Comparison of ENCODE assay signal across 16 cellular contexts in genomic region chr16:31109622-31110021, GRCh38. TPM values are rescaled to one million over a fixed set of nuclear protein-coding genes. Genes with fewer than 3 reads are reported as not detected.
A peak's percentile ranks its signal among the peaks of the same experiment; 100 is the strongest.
DNase-seq lines count a peak whose midpoint lies in the region; ATAC-seq, FAIRE-seq and TF ChIP-seq lines count a peak whose summit lies in the region.
"Had no signal": no experiment of that assay in that cellular context is flagged by ENCODE, and none has a peak within 500 bp of the region (broad histone marks: within the 10 kb centered on the region; RNA-seq: fewer than 3 reads in every experiment).

No MANE protein-coding gene starts in this region.

- no peak for FAIRE-seq in HTR-8/SVneo (lab: Jason Lieb, UNC)
- FAIRE-seq: GM18507 had no signal

- no peak overlapping the region for H2AFZ ChIP-seq in Karpas-422 (ENCODE audit: low read length)
- no peak overlapping the region for H2AFZ ChIP-seq in osteoblast (ENCODE audit: low read length)

- H3K79me2 ChIP-seq in Karpas-422 (ENCODE audit: low read length) (peaks cover 18% of the 10 kb centered on the region), osteoblast (ENCODE audit: insufficient read depth, low read length) (peaks cover 19% of the 10 kb centered on the region)

- no peak overlapping the region for H3K27ac ChIP-seq in CD4-positive, alpha-beta memory T cell (ENCODE audit: low read depth, low read length)
- no peak overlapping the region for H3K27ac ChIP-seq in Karpas-422 (ENCODE audit: low read length)
- H3K27ac ChIP-seq in osteoblast (ENCODE audit: low read depth, low read length): no peak overlapping the region

- H3K36me3 Mint-ChIP-seq in CD4-positive, alpha-beta memory T cell: peaks cover 3 to 20% of the 10 kb centered on the region in 2 donors
- peaks cover 48% of the 10 kb centered on the region for H3K36me3 Mint-ChIP-seq in dendritic cell treated with granulocyte-macrophage colony-stimulating factor and Interleukin-4, amounts not matched to agents 40 ng/mL and 50 ng/mL, for 4 days (ENCODE audit: low read depth)

- peaks cover 0 to 2% (median 0%) of the 10 kb centered on the region in 8 donors for H3K9me3 Mint-ChIP-seq in CD4-positive, alpha-beta memory T cell
- no peaks in the 10 kb centered on the region for H3K9me3 Mint-ChIP-seq in dendritic cell treated with granulocyte-macrophage colony-stimulating factor and Interleukin-4, amounts not matched to agents 40 ng/mL and 50 ng/mL, for 4 days

- intact Hi-C loops in CD4-positive, alpha-beta memory T cell (cut with micrococcal nuclease): no loop called here
- intact Hi-C loops in dendritic cell treated with granulocyte-macrophage colony-stimulating factor and Interleukin-4, amounts not matched to agents 40 ng/mL and 50 ng/mL, for 4 days (cut with micrococcal nuclease): loop anchor here (5.0 kb wide), 2 partner anchors 33 to 37 kb away; partner anchors contain the start of genes ZNF646 and ZNF668

- no peak overlapping the region for H3K9ac ChIP-seq in Karpas-422 (ENCODE audit: low read length)

- no peak for DNase-seq in CD4-positive, alpha-beta memory T cell
- no peak for DNase-seq in Karpas-422
- DNase-seq in osteoblast (ENCODE audit: insufficient read length, low spot score, missing footprints): peak; percentile 46
- no peak for DNase-seq in HTR-8/SVneo (ENCODE audit: insufficient read length, low spot score)
- no peak for DNase-seq in mucosa of gallbladder (ENCODE audit: low spot score)
- DNase-seq: activated CD4-positive, alpha-beta T cell treated with anti-CD3 and anti-CD28 coated beads, Interleukin-2, amount 50 U/mL, for 48 hours; DMS79 treated with DMSO at 0.1 percent for 48 hours; KG1; NCI-H2171 treated with DMSO at 0.1 percent for 48 hours; SHP77; stimulated activated CD8-positive, alpha-beta memory T cell treated with anti-CD3 and anti-CD28 coated beads, Interleukin-4, amount 100 ng/mL, for 48 hours had no signal

- CTCF ChIA-PET in CD4-positive, alpha-beta memory T cell (lab: Charles Lee; ENCODE audit: partially characterized antibody): interaction anchor here (3.1 kb wide), 1 partner anchor 32 kb away, joined by 10 read pairs; no protein-coding TSS in a partner anchor

- POLR2A ChIA-PET in CD4-positive, alpha-beta memory T cell (lab: Charles Lee; ENCODE audit: partially characterized antibody): interaction anchor here (1.6 to 3.0 kb wide), 2 partner anchors 8 to 71 kb away, joined by 8 to 15 read pairs; partner anchors contain the start of genes FUS and KAT8

- no peaks in the 10 kb centered on the region for H3K9me3 ChIP-seq in CD4-positive, alpha-beta memory T cell (ENCODE audit: control insufficient read depth in 1 of 2, low read length in 2 of 2)
- no peaks in the 10 kb centered on the region for H3K9me3 ChIP-seq in Karpas-422 (ENCODE audit: low read length)
- H3K9me3 ChIP-seq in osteoblast (ENCODE audit: low read depth, low read length): no peaks in the 10 kb centered on the region

- no peak for TF ChIP-seq CTCF in osteoblast (IDR thresholded peaks at IDR 0.05; ENCODE audit: extremely low read depth, low read depth, low read length)

- peaks cover 6% of the 10 kb centered on the region for H3K36me3 ChIP-seq in CD4-positive, alpha-beta memory T cell (ENCODE audit: insufficient read depth, low read length)
- H3K36me3 ChIP-seq in Karpas-422 (ENCODE audit: insufficient read depth, low read length): no peaks in the 10 kb centered on the region; the same call in none of the 2 replicates
- H3K36me3 ChIP-seq in osteoblast (ENCODE audit: insufficient read depth, low read length): peaks cover 38% of the 10 kb centered on the region

- H3K27me3 Mint-ChIP-seq in CD4-positive, alpha-beta memory T cell: no peaks in the 10 kb centered on the region
- no peaks in the 10 kb centered on the region for H3K27me3 Mint-ChIP-seq in dendritic cell treated with granulocyte-macrophage colony-stimulating factor and Interleukin-4, amounts not matched to agents 40 ng/mL and 50 ng/mL, for 4 days

- peak overlapping the region; percentile 64 to 92 (median 82) for H3K27ac Mint-ChIP-seq in CD4-positive, alpha-beta memory T cell
- peak overlapping the region; percentile 75 for H3K27ac Mint-ChIP-seq in dendritic cell treated with granulocyte-macrophage colony-stimulating factor and Interleukin-4, amounts not matched to agents 40 ng/mL and 50 ng/mL, for 4 days

- no peaks in the 10 kb centered on the region for H3K9me2 ChIP-seq in Karpas-422 (replicated peaks; ENCODE audit: insufficient read depth, low read length)

- peak overlapping the region; percentile 79 for H3K4me2 ChIP-seq in Karpas-422 (ENCODE audit: low read depth, low read length, poor library complexity, severe bottlenecking)
- H3K4me2 ChIP-seq in osteoblast (ENCODE audit: insufficient read depth, low read length): peak overlapping the region; percentile 73

- ATAC-seq in GM19395 (IDR thresholded peaks at IDR 0.05; ENCODE audit: unreplicated experiment): no peak
- ATAC-seq: left lobe of liver, sciatic nerve had no signal

- H4K20me1 ChIP-seq in Karpas-422 (ENCODE audit: insufficient read depth, low read depth, low read length) (no peaks in the 10 kb centered on the region), osteoblast (ENCODE audit: insufficient read depth, low read length) (peaks cover 3% of the 10 kb centered on the region)

- H3K4me3 Mint-ChIP-seq in CD4-positive, alpha-beta memory T cell: peak overlapping the region; percentile 74 to 86 (median 84)
- peak overlapping the region; percentile 88 for H3K4me3 Mint-ChIP-seq in dendritic cell treated with granulocyte-macrophage colony-stimulating factor and Interleukin-4, amounts not matched to agents 40 ng/mL and 50 ng/mL, for 4 days

- no peak overlapping the region for H3K4me3 ChIP-seq in CD4-positive, alpha-beta memory T cell (ENCODE audit: low read length in 2 of 2)
- peak overlapping the region; percentile 92; the same call in 1 of the 2 replicates for H3K4me3 ChIP-seq in Karpas-422 (ENCODE audit: low read length)
- no peak overlapping the region for H3K4me3 ChIP-seq in osteoblast (ENCODE audit: insufficient read depth, low read length)

- peaks cover 8 to 23% (median 15%) of the 10 kb centered on the region in 4 donors for H3K4me1 Mint-ChIP-seq in CD4-positive, alpha-beta memory T cell
- H3K4me1 Mint-ChIP-seq in dendritic cell treated with granulocyte-macrophage colony-stimulating factor and Interleukin-4, amounts not matched to agents 40 ng/mL and 50 ng/mL, for 4 days (ENCODE audit: low read depth): peaks cover 70% of the 10 kb centered on the region

- peaks cover 20% of the 10 kb centered on the region for H3K4me1 ChIP-seq in CD4-positive, alpha-beta memory T cell (ENCODE audit: insufficient read depth, low read length)
- H3K4me1 ChIP-seq in Karpas-422 (ENCODE audit: low read length): peaks cover 20% of the 10 kb centered on the region
- H3K4me1 ChIP-seq in osteoblast (ENCODE audit: insufficient read depth, low read length): peaks cover 15% of the 10 kb centered on the region

- H3K27me3 ChIP-seq in CD4-positive, alpha-beta memory T cell (ENCODE audit: insufficient read depth, low read length): no peaks in the 10 kb centered on the region
- no peaks in the 10 kb centered on the region for H3K27me3 ChIP-seq in Karpas-422 (ENCODE audit: low read length)
- H3K27me3 ChIP-seq in osteoblast (ENCODE audit: insufficient read depth, low read length): no peaks in the 10 kb centered on the region

RNA-seq across cellular contexts. Expression of gene BCKDK, which starts 1.4 kb away (rescaled TPM):
- 10 to 100 TPM; 17.0 to 21.1 TPM for total RNA-seq in CD4-positive, alpha-beta memory T cell
- polyA plus RNA-seq in CD4-positive, alpha-beta memory T cell: 10 to 100 TPM; 22.3 to 24.3 TPM
- total RNA-seq in Karpas-422 (2014; rRNA removed; shearing (Covaris generic); ENCODE audit: low replicate concordance): 28.4 and 37.5 TPM in 2 replicates
- 25.9 and 30.0 TPM in 2 replicates for total RNA-seq in osteoblast
- total RNA-seq in mucosa of gallbladder: 49.6 TPM

RNA-seq across cellular contexts. Expression of gene KAT8, which starts 7.8 kb away (rescaled TPM):
- total RNA-seq in CD4-positive, alpha-beta memory T cell: 10 to 100 TPM; 90.8 to 94.2 TPM
- polyA plus RNA-seq in CD4-positive, alpha-beta memory T cell: 10 to 100 TPM; 37.5 to 68.8 TPM
- total RNA-seq in Karpas-422 (2014; rRNA removed; shearing (Covaris generic); ENCODE audit: low replicate concordance): 37.2 and 42.7 TPM in 2 replicates
- total RNA-seq in osteoblast: 31.8 and 35.1 TPM in 2 replicates
- total RNA-seq in mucosa of gallbladder: 67.2 TPM

RNA-seq across cellular contexts. Expression of gene VKORC1, which starts 15.0 kb away (rescaled TPM):
- total RNA-seq in CD4-positive, alpha-beta memory T cell: 10 to 100 TPM; 48.9 to 51.3 TPM
- 100 to 1,000 TPM in 1 of 2 donors, 10 to 100 TPM in 1; 93.7 to 114 TPM for polyA plus RNA-seq in CD4-positive, alpha-beta memory T cell
- 70.2 and 93.9 TPM in 2 replicates for total RNA-seq in Karpas-422 (2014; rRNA removed; shearing (Covaris generic); ENCODE audit: low replicate concordance)
- total RNA-seq in osteoblast (132 and 147 TPM in 2 replicates), mucosa of gallbladder (100 TPM)

RNA-seq across cellular contexts. Expression of gene PRSS53, which starts 20.9 kb away (rescaled TPM):
- total RNA-seq in CD4-positive, alpha-beta memory T cell: 10 to 100 TPM; 13.3 to 13.5 TPM
- under 1 TPM; 0.43 to 0.69 TPM for polyA plus RNA-seq in CD4-positive, alpha-beta memory T cell
- total RNA-seq in Karpas-422 (2014; rRNA removed; shearing (Covaris generic); ENCODE audit: low replicate concordance): 3.2 and 4.0 TPM in 2 replicates
- total RNA-seq in osteoblast (2.7 and 2.9 TPM in 2 replicates), mucosa of gallbladder (4.5 TPM)

RNA-seq across cellular contexts. Expression of gene PRSS8, which starts 25.9 kb away (rescaled TPM):
- not detected for total RNA-seq in CD4-positive, alpha-beta memory T cell
- polyA plus RNA-seq in CD4-positive, alpha-beta memory T cell: under 1 TPM in 1 of 2 donors, not detected in 1; 0.33 TPM
- total RNA-seq in Karpas-422 (2014; rRNA removed; shearing (Covaris generic); ENCODE audit: low replicate concordance): not detected in 2 replicates
- total RNA-seq in osteoblast (not detected in 2 replicates), mucosa of gallbladder (312 TPM)
- total RNA-seq: sciatic nerve had no signal
